8 cellular contexts compared by ENCODE assay signal in genomic region chr4:147984065-147984777, GRCh38.
DNase-seq lines count a peak whose midpoint lies in the region; ATAC-seq and TF ChIP-seq lines count a peak whose summit lies in the region.

No MANE protein-coding gene starts in this region.

- ATAC-seq in GM21529 (IDR thresholded peaks at IDR 0.05; ENCODE audit: unreplicated experiment), result no peak
- ATAC-seq in GM21526 (IDR thresholded peaks at IDR 0.05; ENCODE audit: low FRiP score, unreplicated experiment), result no peak

- intact Hi-C loops in activated T-helper 1 cell treated with anti-CD3 and anti-CD28 coated beads, Interleukin-12 subunit alpha, Interleukin-12 subunit beta, Interleukin-2, Interleukin-4 antibody, amounts not matched to agents 30 ng/mL and 10 ng/mL and 1 ng/mL, durations not matched to agents 14 hours and 24 hours and 36 hours (cut with micrococcal nuclease), result loop anchor here (1.0 to 5.0 kb wide), 3 partner anchors 168 to 1278 kb away; partner anchors contain the start of gene NR3C2

- peak; percentile 44 to 74 for TF ChIP-seq CTCF in right atrium auricular region (IDR thresholded peaks at IDR 0.05)

- no peak overlapping the region for H3K4me3 Mint-ChIP-seq in activated T-helper 1 cell treated with anti-CD3 and anti-CD28 coated beads, Interleukin-12 subunit alpha, Interleukin-12 subunit beta, Interleukin-2, Interleukin-4 antibody, amounts not matched to agents 30 ng/mL and 10 ng/mL and 1 ng/mL, durations not matched to agents 14 hours and 24 hours and 36 hours

- no peaks in the 10 kb centered on the region for H3K9me3 Mint-ChIP-seq in activated T-helper 1 cell treated with anti-CD3 and anti-CD28 coated beads, Interleukin-12 subunit alpha, Interleukin-12 subunit beta, Interleukin-2, Interleukin-4 antibody, amounts not matched to agents 30 ng/mL and 10 ng/mL and 1 ng/mL, durations not matched to agents 14 hours and 24 hours and 36 hours

- no peaks in the 10 kb centered on the region for H3K9me3 ChIP-seq in right atrium auricular region

- no peaks in the 10 kb centered on the region for H3K27me3 ChIP-seq in right atrium auricular region

- peaks cover 5% of the 10 kb centered on the region for H3K27me3 Mint-ChIP-seq in activated T-helper 1 cell treated with anti-CD3 and anti-CD28 coated beads, Interleukin-12 subunit alpha, Interleukin-12 subunit beta, Interleukin-2, Interleukin-4 antibody, amounts not matched to agents 30 ng/mL and 10 ng/mL and 1 ng/mL, durations not matched to agents 14 hours and 24 hours and 36 hours (ENCODE audit: insufficient read depth)

- no peaks in the 10 kb centered on the region for H3K36me3 Mint-ChIP-seq in activated T-helper 1 cell treated with anti-CD3 and anti-CD28 coated beads, Interleukin-12 subunit alpha, Interleukin-12 subunit beta, Interleukin-2, Interleukin-4 antibody, amounts not matched to agents 30 ng/mL and 10 ng/mL and 1 ng/mL, durations not matched to agents 14 hours and 24 hours and 36 hours (ENCODE audit: low read depth)

- peaks cover 16% of the 10 kb centered on the region for H3K4me1 Mint-ChIP-seq in activated T-helper 1 cell treated with anti-CD3 and anti-CD28 coated beads, Interleukin-12 subunit alpha, Interleukin-12 subunit beta, Interleukin-2, Interleukin-4 antibody, amounts not matched to agents 30 ng/mL and 10 ng/mL and 1 ng/mL, durations not matched to agents 14 hours and 24 hours and 36 hours (ENCODE audit: low read depth)

- H3K36me3 ChIP-seq in right atrium auricular region, result no peaks in the 10 kb centered on the region

- peaks cover 0 to 33% of the 10 kb centered on the region in 2 donors for H3K4me1 ChIP-seq in right atrium auricular region

- H3K27ac Mint-ChIP-seq in activated T-helper 1 cell treated with anti-CD3 and anti-CD28 coated beads, Interleukin-12 subunit alpha, Interleukin-12 subunit beta, Interleukin-2, Interleukin-4 antibody, amounts not matched to agents 30 ng/mL and 10 ng/mL and 1 ng/mL, durations not matched to agents 14 hours and 24 hours and 36 hours, result no peak overlapping the region

- H3K4me3 ChIP-seq in right atrium auricular region, result no peak overlapping the region

- peak; percentile 1 to 3 for DNase-seq in stimulated activated CD4-positive, alpha-beta T cell treated with anti-CD3 and anti-CD28 coated beads, Interleukin-2, amount 100 ng/mL, for 48 hours
- no peak for DNase-seq in stimulated activated CD4-positive, alpha-beta T cell treated with anti-CD3 and anti-CD28 coated beads, Interleukin-12 subunit alpha, Interleukin-12 subunit beta, amount 100 ng/mL, for 4 hours
- peak; percentile 21 for DNase-seq in M059J (ENCODE audit: low read depth)
- DNase-seq in activated T-helper 1 cell treated with anti-CD3 and anti-CD28 coated beads, Interleukin-12 subunit alpha, Interleukin-12 subunit beta, Interleukin-2, Interleukin-4 antibody, amounts not matched to agents 30 ng/mL and 10 ng/mL and 1 ng/mL, durations not matched to agents 14 hours and 24 hours and 36 hours (ENCODE audit: low spot score), result peak; percentile 8
- DNase-seq in right atrium auricular region (ENCODE audit: low spot score), result no peak
- peak; percentile 6 for DNase-seq in stimulated activated CD4-positive, alpha-beta T cell treated with anti-CD3 and anti-CD28 coated beads, Interleukin-4, amount 100 ng/mL, for 24 hours

- peak overlapping the region; percentile 23 to 46 for H3K27ac ChIP-seq in right atrium auricular region

Comparison
In these comparisons a context has a peak if more than half of its experiments do, and no peak if none do; other contexts are left out.
1. DNase-seq: peak in stimulated activated CD4-positive, alpha-beta T cell treated with anti-CD3 and anti-CD28 coated beads, Interleukin-2, amount 100 ng/mL, for 48 hours (2 of 2), M059J (single experiment), activated T-helper 1 cell treated with anti-CD3 and anti-CD28 coated beads, Interleukin-12 subunit alpha, Interleukin-12 subunit beta, Interleukin-2, Interleukin-4 antibody, amounts not matched to agents 30 ng/mL and 10 ng/mL and 1 ng/mL, durations not matched to agents 14 hours and 24 hours and 36 hours (single experiment) and stimulated activated CD4-positive, alpha-beta T cell treated with anti-CD3 and anti-CD28 coated beads, Interleukin-4, amount 100 ng/mL, for 24 hours (single experiment); none in stimulated activated CD4-positive, alpha-beta T cell treated with anti-CD3 and anti-CD28 coated beads, Interleukin-12 subunit alpha, Interleukin-12 subunit beta, amount 100 ng/mL, for 4 hours (single experiment) and right atrium auricular region (single experiment).